In genomic region chr5:100676807-100677631, GRCh38 we compare ENCODE assay signal across 14 cellular contexts.
DNase-seq lines count a peak whose midpoint lies in the region; ATAC-seq and TF ChIP-seq lines count a peak whose summit lies in the region.
"Had no signal": no experiment of that assay in that cellular context is flagged by ENCODE, and none has a peak within 500 bp of the region (broad histone marks: within the 10 kb centered on the region; RNA-seq: fewer than 3 reads in every experiment).

No MANE protein-coding gene starts in this region.

- TF ChIP-seq CTCF in astrocyte of the spinal cord (IDR thresholded peaks at IDR 0.05; ENCODE audit: low read depth, low read length): no peak

- H4K20me1 ChIP-seq in GM23248 (ENCODE audit: insufficient read depth): no peaks in the 10 kb centered on the region

- no peaks in the 10 kb centered on the region for H3K9me2 ChIP-seq in GM23248 (ENCODE audit: insufficient read depth)

- peak; percentile 46 for DNase-seq in GM23248
- peak; percentile 52 for DNase-seq in NCI-H2029 (lab: John Stamatoyannopoulos, UW)
- peak; percentile 93 for DNase-seq in astrocyte of the spinal cord (ENCODE audit: low read depth, low spot score)
- peak; percentile 13 for DNase-seq in non-pigmented ciliary epithelial cell (ENCODE audit: low read depth)
- no peak for DNase-seq in activated effector memory CD4-positive, alpha-beta T cell treated with anti-CD3 and anti-CD28 coated beads, Interleukin-2, amount 50 U/mL, for 16 hours
- DNase-seq in activated T-helper 1 cell treated with anti-CD3 and anti-CD28 coated beads, Interleukin-12 subunit alpha, Interleukin-12 subunit beta, Interleukin-2, Interleukin-4 antibody, amounts not matched to agents 30 ng/mL and 10 ng/mL and 1 ng/mL, durations not matched to agents 14 hours and 24 hours and 36 hours (ENCODE audit: low spot score): no peak
- DNase-seq: activated CD8-positive, alpha-beta memory T cell treated with anti-CD3 and anti-CD28 coated beads for 24 hours; activated naive CD4-positive, alpha-beta T cell treated with anti-CD3 and anti-CD28 coated beads, Interleukin-2, amount 50 U/mL, for 16 hours; kidney; RPMI8226; thyroid gland had no signal

- H3K36me3 ChIP-seq in GM23248 (ENCODE audit: low read depth): no peaks in the 10 kb centered on the region
- H3K36me3 ChIP-seq: HAP-1, thyroid gland had no signal

- peaks cover 6% of the 10 kb centered on the region for H3K4me1 Mint-ChIP-seq in activated T-helper 1 cell treated with anti-CD3 and anti-CD28 coated beads, Interleukin-12 subunit alpha, Interleukin-12 subunit beta, Interleukin-2, Interleukin-4 antibody, amounts not matched to agents 30 ng/mL and 10 ng/mL and 1 ng/mL, durations not matched to agents 14 hours and 24 hours and 36 hours (ENCODE audit: low read depth)

- H3K4me3 ChIP-seq in GM23248 (no peak overlapping the region), astrocyte of the spinal cord (ENCODE audit: low read depth, low read length) (no peak overlapping the region)
- H3K4me3 ChIP-seq: HAP-1, thyroid gland had no signal

- peaks cover 8% of the 10 kb centered on the region for H3K9me3 Mint-ChIP-seq in activated T-helper 1 cell treated with anti-CD3 and anti-CD28 coated beads, Interleukin-12 subunit alpha, Interleukin-12 subunit beta, Interleukin-2, Interleukin-4 antibody, amounts not matched to agents 30 ng/mL and 10 ng/mL and 1 ng/mL, durations not matched to agents 14 hours and 24 hours and 36 hours

- intact Hi-C loops in activated T-helper 1 cell treated with anti-CD3 and anti-CD28 coated beads, Interleukin-12 subunit alpha, Interleukin-12 subunit beta, Interleukin-2, Interleukin-4 antibody, amounts not matched to agents 30 ng/mL and 10 ng/mL and 1 ng/mL, durations not matched to agents 14 hours and 24 hours and 36 hours (cut with micrococcal nuclease): no loop called here

- H3F3A ChIP-seq in GM23248 (ENCODE audit: insufficient read depth): 0 out of 2 replicates have a peak, but pooled peaks cover 5% of the 10 kb centered on the region

- no peak overlapping the region for H3K27ac ChIP-seq in GM23248
- H3K27ac ChIP-seq: thyroid gland had no signal

- WGBS in GM23248 (ENCODE audit: low coverage in 1 of 2, low lambda C conversion rate in 2 of 2, missing lambda C conversion rate in 2 of 2), 2 experiments: 44 to 45% methylated on average over 5 of the region's 5 CpGs

- H3K36me3 Mint-ChIP-seq in activated T-helper 1 cell treated with anti-CD3 and anti-CD28 coated beads, Interleukin-12 subunit alpha, Interleukin-12 subunit beta, Interleukin-2, Interleukin-4 antibody, amounts not matched to agents 30 ng/mL and 10 ng/mL and 1 ng/mL, durations not matched to agents 14 hours and 24 hours and 36 hours (ENCODE audit: low read depth): no peaks in the 10 kb centered on the region

- no peak overlapping the region for H3K4me2 ChIP-seq in GM23248 (ENCODE audit: unreplicated experiment)

- in situ Hi-C loops in GM23248 (cut with MboI): no loop called here
- in situ Hi-C loops in astrocyte of the spinal cord (cut with HindIII; ENCODE audit: low sequenced_read_pairs): no loop called here

- H2AFZ ChIP-seq in GM23248: no peak overlapping the region

- peaks cover 9% of the 10 kb centered on the region for H3K4me1 ChIP-seq in GM23248 (ENCODE audit: insufficient read depth)
- H3K4me1 ChIP-seq: HAP-1, thyroid gland had no signal

- ATAC-seq in GM19452 (IDR thresholded peaks at IDR 0.05; ENCODE audit: unreplicated experiment) (no peak), HG02763 (IDR thresholded peaks at IDR 0.05; ENCODE audit: unreplicated experiment) (no peak)

- no peak overlapping the region for H3K4me3 Mint-ChIP-seq in activated T-helper 1 cell treated with anti-CD3 and anti-CD28 coated beads, Interleukin-12 subunit alpha, Interleukin-12 subunit beta, Interleukin-2, Interleukin-4 antibody, amounts not matched to agents 30 ng/mL and 10 ng/mL and 1 ng/mL, durations not matched to agents 14 hours and 24 hours and 36 hours

- no peaks in the 10 kb centered on the region for H3K9me3 ChIP-seq in GM23248 (ENCODE audit: low read depth)
- H3K9me3 ChIP-seq: HAP-1, thyroid gland had no signal

- no peak overlapping the region for H3K27ac Mint-ChIP-seq in activated T-helper 1 cell treated with anti-CD3 and anti-CD28 coated beads, Interleukin-12 subunit alpha, Interleukin-12 subunit beta, Interleukin-2, Interleukin-4 antibody, amounts not matched to agents 30 ng/mL and 10 ng/mL and 1 ng/mL, durations not matched to agents 14 hours and 24 hours and 36 hours

- H3K79me2 ChIP-seq in GM23248 (ENCODE audit: insufficient read depth): no peaks in the 10 kb centered on the region

- H3K9ac ChIP-seq in GM23248: no peak overlapping the region

- peaks cover 7% of the 10 kb centered on the region for H3K27me3 Mint-ChIP-seq in activated T-helper 1 cell treated with anti-CD3 and anti-CD28 coated beads, Interleukin-12 subunit alpha, Interleukin-12 subunit beta, Interleukin-2, Interleukin-4 antibody, amounts not matched to agents 30 ng/mL and 10 ng/mL and 1 ng/mL, durations not matched to agents 14 hours and 24 hours and 36 hours (ENCODE audit: insufficient read depth)

- 0 out of 2 replicates have a peak, but pooled peaks cover 4% of the 10 kb centered on the region for H3K27me3 ChIP-seq in GM23248 (replicated peaks; ENCODE audit: insufficient read depth)
- H3K27me3 ChIP-seq: thyroid gland had no signal

Comparison
In these comparisons a context has a peak if more than half of its experiments do, and no peak if none do; other contexts are left out.
1. DNase-seq: peak in GM23248 (single experiment), NCI-H2029 (single experiment), astrocyte of the spinal cord (single experiment) and non-pigmented ciliary epithelial cell (single experiment); none in activated effector memory CD4-positive, alpha-beta T cell treated with anti-CD3 and anti-CD28 coated beads, Interleukin-2, amount 50 U/mL, for 16 hours (single experiment) and activated T-helper 1 cell treated with anti-CD3 and anti-CD28 coated beads, Interleukin-12 subunit alpha, Interleukin-12 subunit beta, Interleukin-2, Interleukin-4 antibody, amounts not matched to agents 30 ng/mL and 10 ng/mL and 1 ng/mL, durations not matched to agents 14 hours and 24 hours and 36 hours (single experiment).